ENCODE assay signal across 1 cellular context in genomic region chr2:77592955-77593354, GRCh38.
TF ChIP-seq lines count a peak whose summit lies in the region.

No MANE protein-coding gene starts in this region.

TF ChIP-seq in WTC11, 78 proteins besides CTCF, POLR2A, EP300 and RAD21:
- TF ChIP-seq ZNF281 (CRISPR knock-in tag; IDR thresholded peaks at IDR 0.05) = peak; percentile 76; the same call in 1 of the 2 replicates
- peak; percentile 26; the same call in 1 of the 2 replicates for TF ChIP-seq FOXP1 (CRISPR knock-in tag; IDR thresholded peaks at IDR 0.05; ENCODE audit: borderline replicate concordance)
- peak; percentile 40; the same call in 1 of the 2 replicates for TF ChIP-seq FOXK1 (CRISPR knock-in tag; IDR thresholded peaks at IDR 0.05)
- 0 out of 2 replicates have a peak, but pooled peaks have one; percentile 21 for TF ChIP-seq SP1 (CRISPR knock-in tag; conservative IDR thresholded peaks at IDR 0.05)
